ENCODE assay signal across 1 cellular context in the genomic region with DNA sequence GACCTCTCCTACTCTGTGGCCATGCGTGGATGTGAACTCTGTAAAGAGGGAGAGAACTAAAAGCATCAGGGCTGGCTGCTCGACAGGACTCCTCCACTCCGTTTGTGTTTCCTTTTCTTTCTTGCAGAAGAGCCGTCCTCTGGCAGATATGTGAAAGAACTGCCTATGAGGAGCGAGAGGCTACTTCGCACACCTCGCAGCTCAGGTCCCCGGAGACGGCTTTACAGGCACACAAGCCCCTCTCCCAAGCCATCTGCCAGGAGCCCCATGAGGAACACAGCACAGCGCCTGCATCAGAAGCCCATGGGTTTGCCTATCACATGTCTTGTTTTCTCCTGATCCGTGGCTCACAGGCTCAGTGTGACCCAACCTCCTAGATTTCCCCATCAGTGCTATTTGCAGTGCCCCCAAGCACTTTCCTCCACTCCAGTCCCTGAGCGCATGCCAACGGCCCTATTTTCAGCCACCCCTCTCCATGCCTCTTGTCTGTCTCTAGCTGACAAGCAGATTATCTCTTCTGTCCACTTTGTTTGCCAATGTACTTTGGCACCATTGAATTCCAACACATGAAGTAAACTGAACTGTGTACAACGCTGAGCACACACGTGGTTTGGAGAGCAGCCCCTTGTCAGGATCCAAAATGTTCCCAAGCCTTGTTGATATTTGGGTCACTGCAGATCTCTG.
A peak's percentile ranks its signal among the peaks of the same experiment; 100 is the strongest.
TF ChIP-seq lines count a peak whose summit lies in the region.

No MANE protein-coding gene starts in this region.

TF ChIP-seq in HepG2, 621 proteins besides CTCF, POLR2A, EP300 and RAD21 (continued from another document and continues in another):
- TF ChIP-seq, protein P1, sequence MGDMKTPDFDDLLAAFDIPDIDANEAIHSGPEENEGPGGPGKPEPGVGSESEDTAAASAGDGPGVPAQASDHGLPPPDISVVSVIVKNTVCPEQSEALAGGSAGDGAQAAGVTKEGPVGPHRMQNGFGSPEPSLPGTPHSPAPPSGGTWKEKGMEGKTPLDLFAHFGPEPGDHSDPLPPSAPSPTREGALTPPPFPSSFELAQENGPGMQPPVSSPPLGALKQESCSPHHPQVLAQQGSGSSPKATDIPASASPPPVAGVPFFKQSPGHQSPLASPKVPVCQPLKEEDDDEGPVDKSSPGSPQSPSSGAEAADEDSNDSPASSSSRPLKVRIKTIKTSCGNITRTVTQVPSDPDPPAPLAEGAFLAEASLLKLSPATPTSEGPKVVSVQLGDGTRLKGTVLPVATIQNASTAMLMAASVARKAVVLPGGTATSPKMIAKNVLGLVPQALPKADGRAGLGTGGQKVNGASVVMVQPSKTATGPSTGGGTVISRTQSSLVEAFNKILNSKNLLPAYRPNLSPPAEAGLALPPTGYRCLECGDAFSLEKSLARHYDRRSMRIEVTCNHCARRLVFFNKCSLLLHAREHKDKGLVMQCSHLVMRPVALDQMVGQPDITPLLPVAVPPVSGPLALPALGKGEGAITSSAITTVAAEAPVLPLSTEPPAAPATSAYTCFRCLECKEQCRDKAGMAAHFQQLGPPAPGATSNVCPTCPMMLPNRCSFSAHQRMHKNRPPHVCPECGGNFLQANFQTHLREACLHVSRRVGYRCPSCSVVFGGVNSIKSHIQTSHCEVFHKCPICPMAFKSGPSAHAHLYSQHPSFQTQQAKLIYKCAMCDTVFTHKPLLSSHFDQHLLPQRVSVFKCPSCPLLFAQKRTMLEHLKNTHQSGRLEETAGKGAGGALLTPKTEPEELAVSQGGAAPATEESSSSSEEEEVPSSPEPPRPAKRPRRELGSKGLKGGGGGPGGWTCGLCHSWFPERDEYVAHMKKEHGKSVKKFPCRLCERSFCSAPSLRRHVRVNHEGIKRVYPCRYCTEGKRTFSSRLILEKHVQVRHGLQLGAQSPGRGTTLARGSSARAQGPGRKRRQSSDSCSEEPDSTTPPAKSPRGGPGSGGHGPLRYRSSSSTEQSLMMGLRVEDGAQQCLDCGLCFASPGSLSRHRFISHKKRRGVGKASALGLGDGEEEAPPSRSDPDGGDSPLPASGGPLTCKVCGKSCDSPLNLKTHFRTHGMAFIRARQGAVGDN (CRISPR knock-in tag; IDR thresholded peaks at IDR 0.05): peak; percentile 31; the same call in 1 of the 2 replicates
- TF ChIP-seq ZSCAN20 (CRISPR knock-in tag; IDR thresholded peaks at IDR 0.05; ENCODE audit: borderline replicate concordance) (no peak), LCORL (IDR thresholded peaks at IDR 0.05) (no peak), LCORL (CRISPR knock-in tag; IDR thresholded peaks at IDR 0.05) (0 out of 2 replicates have a peak, but pooled peaks have one; percentile 44), ZNF337 (CRISPR knock-in tag; IDR thresholded peaks at IDR 0.05; ENCODE audit: borderline replicate concordance, low read depth) (no peak), KAT7 (CRISPR knock-in tag; IDR thresholded peaks at IDR 0.05; ENCODE audit: borderline replicate concordance) (0 out of 2 replicates have a peak, but pooled peaks have one; percentile 35), SMARCE1 (IDR thresholded peaks at IDR 0.05; ENCODE audit: borderline replicate concordance) (no peak), ZFP36L2 (CRISPR knock-in tag; IDR thresholded peaks at IDR 0.05) (no peak), HNRNPUL1 (IDR thresholded peaks at IDR 0.05; ENCODE audit: low read depth, low read length) (no peak), ZNF674 (CRISPR knock-in tag; IDR thresholded peaks at IDR 0.05; ENCODE audit: low read depth) (no peak), ELF3 (CRISPR knock-in tag; IDR thresholded peaks at IDR 0.05) (peak; percentile 66), KLF12 (CRISPR knock-in tag; IDR thresholded peaks at IDR 0.05; ENCODE audit: borderline replicate concordance) (no peak), ZBTB3 (CRISPR knock-in tag; IDR thresholded peaks at IDR 0.05; ENCODE audit: borderline replicate concordance, low read depth) (no peak), ZNF607 (CRISPR knock-in tag; IDR thresholded peaks at IDR 0.05; ENCODE audit: borderline replicate concordance) (no peak), SNAPC2 (CRISPR knock-in tag; IDR thresholded peaks at IDR 0.05) (no peak), CHD4 (IDR thresholded peaks at IDR 0.05; ENCODE audit: borderline replicate concordance, low read length) (no peak), ZSCAN9 (CRISPR knock-in tag; IDR thresholded peaks at IDR 0.05; ENCODE audit: borderline replicate concordance) (no peak), KDM2A (CRISPR knock-in tag; IDR thresholded peaks at IDR 0.05; ENCODE audit: borderline replicate concordance, low read depth) (peak; percentile 32; the same call in 1 of the 2 replicates), ZNF546 (CRISPR knock-in tag; conservative IDR thresholded peaks at IDR 0.05) (no peak), SIN3A (IDR thresholded peaks at IDR 0.05; ENCODE audit: borderline replicate concordance, low read depth, low read length) (0 out of 2 replicates have a peak, but pooled peaks have one; percentile 27), ZNF644 (CRISPR knock-in tag; IDR thresholded peaks at IDR 0.05; ENCODE audit: low read depth) (peak; percentile 87), RBAK (CRISPR knock-in tag; IDR thresholded peaks at IDR 0.05) (no peak), PAF1 (CRISPR knock-in tag; IDR thresholded peaks at IDR 0.05) (no peak), MIER2 (CRISPR knock-in tag; IDR thresholded peaks at IDR 0.05) (peak; percentile 37; the same call in 1 of the 2 replicates), MEIS1 (CRISPR knock-in tag; IDR thresholded peaks at IDR 0.05; ENCODE audit: borderline replicate concordance) (no peak), GTF2F1 (IDR thresholded peaks at IDR 0.05; ENCODE audit: low read length) (no peak), NCOA2 (CRISPR knock-in tag; IDR thresholded peaks at IDR 0.05) (0 out of 2 replicates have a peak, but pooled peaks have one; percentile 24)
- TF ChIP-seq, protein P2, sequence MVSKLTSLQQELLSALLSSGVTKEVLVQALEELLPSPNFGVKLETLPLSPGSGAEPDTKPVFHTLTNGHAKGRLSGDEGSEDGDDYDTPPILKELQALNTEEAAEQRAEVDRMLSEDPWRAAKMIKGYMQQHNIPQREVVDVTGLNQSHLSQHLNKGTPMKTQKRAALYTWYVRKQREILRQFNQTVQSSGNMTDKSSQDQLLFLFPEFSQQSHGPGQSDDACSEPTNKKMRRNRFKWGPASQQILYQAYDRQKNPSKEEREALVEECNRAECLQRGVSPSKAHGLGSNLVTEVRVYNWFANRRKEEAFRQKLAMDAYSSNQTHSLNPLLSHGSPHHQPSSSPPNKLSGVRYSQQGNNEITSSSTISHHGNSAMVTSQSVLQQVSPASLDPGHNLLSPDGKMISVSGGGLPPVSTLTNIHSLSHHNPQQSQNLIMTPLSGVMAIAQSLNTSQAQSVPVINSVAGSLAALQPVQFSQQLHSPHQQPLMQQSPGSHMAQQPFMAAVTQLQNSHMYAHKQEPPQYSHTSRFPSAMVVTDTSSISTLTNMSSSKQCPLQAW (CRISPR knock-in tag; IDR thresholded peaks at IDR 0.05): no peak
- TF ChIP-seq, protein P3, sequence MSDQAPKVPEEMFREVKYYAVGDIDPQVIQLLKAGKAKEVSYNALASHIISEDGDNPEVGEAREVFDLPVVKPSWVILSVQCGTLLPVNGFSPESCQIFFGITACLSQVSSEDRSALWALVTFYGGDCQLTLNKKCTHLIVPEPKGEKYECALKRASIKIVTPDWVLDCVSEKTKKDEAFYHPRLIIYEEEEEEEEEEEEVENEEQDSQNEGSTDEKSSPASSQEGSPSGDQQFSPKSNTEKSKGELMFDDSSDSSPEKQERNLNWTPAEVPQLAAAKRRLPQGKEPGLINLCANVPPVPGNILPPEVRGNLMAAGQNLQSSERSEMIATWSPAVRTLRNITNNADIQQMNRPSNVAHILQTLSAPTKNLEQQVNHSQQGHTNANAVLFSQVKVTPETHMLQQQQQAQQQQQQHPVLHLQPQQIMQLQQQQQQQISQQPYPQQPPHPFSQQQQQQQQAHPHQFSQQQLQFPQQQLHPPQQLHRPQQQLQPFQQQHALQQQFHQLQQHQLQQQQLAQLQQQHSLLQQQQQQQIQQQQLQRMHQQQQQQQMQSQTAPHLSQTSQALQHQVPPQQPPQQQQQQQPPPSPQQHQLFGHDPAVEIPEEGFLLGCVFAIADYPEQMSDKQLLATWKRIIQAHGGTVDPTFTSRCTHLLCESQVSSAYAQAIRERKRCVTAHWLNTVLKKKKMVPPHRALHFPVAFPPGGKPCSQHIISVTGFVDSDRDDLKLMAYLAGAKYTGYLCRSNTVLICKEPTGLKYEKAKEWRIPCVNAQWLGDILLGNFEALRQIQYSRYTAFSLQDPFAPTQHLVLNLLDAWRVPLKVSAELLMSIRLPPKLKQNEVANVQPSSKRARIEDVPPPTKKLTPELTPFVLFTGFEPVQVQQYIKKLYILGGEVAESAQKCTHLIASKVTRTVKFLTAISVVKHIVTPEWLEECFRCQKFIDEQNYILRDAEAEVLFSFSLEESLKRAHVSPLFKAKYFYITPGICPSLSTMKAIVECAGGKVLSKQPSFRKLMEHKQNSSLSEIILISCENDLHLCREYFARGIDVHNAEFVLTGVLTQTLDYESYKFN (CRISPR knock-in tag; conservative IDR thresholded peaks at IDR 0.05): peak; percentile 66
- TF ChIP-seq, protein P4, sequence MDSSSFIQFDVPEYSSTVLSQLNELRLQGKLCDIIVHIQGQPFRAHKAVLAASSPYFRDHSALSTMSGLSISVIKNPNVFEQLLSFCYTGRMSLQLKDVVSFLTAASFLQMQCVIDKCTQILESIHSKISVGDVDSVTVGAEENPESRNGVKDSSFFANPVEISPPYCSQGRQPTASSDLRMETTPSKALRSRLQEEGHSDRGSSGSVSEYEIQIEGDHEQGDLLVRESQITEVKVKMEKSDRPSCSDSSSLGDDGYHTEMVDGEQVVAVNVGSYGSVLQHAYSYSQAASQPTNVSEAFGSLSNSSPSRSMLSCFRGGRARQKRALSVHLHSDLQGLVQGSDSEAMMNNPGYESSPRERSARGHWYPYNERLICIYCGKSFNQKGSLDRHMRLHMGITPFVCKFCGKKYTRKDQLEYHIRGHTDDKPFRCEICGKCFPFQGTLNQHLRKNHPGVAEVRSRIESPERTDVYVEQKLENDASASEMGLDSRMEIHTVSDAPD (CRISPR knock-in tag; IDR thresholded peaks at IDR 0.05): 0 out of 2 replicates have a peak, but pooled peaks have one; percentile 36
- TF ChIP-seq, protein P5, sequence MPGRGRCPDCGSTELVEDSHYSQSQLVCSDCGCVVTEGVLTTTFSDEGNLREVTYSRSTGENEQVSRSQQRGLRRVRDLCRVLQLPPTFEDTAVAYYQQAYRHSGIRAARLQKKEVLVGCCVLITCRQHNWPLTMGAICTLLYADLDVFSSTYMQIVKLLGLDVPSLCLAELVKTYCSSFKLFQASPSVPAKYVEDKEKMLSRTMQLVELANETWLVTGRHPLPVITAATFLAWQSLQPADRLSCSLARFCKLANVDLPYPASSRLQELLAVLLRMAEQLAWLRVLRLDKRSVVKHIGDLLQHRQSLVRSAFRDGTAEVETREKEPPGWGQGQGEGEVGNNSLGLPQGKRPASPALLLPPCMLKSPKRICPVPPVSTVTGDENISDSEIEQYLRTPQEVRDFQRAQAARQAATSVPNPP (CRISPR knock-in tag; IDR thresholded peaks at IDR 0.05): no peak
- TF ChIP-seq, protein P6, sequence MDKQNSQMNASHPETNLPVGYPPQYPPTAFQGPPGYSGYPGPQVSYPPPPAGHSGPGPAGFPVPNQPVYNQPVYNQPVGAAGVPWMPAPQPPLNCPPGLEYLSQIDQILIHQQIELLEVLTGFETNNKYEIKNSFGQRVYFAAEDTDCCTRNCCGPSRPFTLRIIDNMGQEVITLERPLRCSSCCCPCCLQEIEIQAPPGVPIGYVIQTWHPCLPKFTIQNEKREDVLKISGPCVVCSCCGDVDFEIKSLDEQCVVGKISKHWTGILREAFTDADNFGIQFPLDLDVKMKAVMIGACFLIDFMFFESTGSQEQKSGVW (CRISPR knock-in tag; IDR thresholded peaks at IDR 0.05; ENCODE audit: borderline replicate concordance): no peak
- TF ChIP-seq, protein P7, sequence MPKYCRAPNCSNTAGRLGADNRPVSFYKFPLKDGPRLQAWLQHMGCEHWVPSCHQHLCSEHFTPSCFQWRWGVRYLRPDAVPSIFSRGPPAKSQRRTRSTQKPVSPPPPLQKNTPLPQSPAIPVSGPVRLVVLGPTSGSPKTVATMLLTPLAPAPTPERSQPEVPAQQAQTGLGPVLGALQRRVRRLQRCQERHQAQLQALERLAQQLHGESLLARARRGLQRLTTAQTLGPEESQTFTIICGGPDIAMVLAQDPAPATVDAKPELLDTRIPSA (CRISPR knock-in tag; IDR thresholded peaks at IDR 0.05; ENCODE audit: borderline replicate concordance): no peak
- TF ChIP-seq, protein P8, sequence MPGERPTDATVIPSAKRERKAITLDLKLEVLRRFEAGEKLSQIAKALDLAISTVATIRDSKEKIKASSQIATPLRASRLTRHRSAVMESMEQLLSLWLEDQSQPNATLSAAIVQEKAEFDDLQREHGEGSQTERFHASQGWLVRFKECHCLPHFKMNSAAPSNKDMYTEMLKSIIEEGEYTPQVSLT (CRISPR knock-in tag; IDR thresholded peaks at IDR 0.05; ENCODE audit: borderline replicate concordance, low read depth): no peak
- TF ChIP-seq, protein P9, sequence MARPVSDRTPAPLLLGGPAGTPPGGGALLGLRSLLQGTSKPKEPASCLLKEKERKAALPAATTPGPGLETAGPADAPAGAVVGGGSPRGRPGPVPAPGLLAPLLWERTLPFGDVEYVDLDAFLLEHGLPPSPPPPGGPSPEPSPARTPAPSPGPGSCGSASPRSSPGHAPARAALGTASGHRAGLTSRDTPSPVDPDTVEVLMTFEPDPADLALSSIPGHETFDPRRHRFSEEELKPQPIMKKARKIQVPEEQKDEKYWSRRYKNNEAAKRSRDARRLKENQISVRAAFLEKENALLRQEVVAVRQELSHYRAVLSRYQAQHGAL (CRISPR knock-in tag; IDR thresholded peaks at IDR 0.05; ENCODE audit: not compliant biosample characterization): no peak
- TF ChIP-seq, protein P10, sequence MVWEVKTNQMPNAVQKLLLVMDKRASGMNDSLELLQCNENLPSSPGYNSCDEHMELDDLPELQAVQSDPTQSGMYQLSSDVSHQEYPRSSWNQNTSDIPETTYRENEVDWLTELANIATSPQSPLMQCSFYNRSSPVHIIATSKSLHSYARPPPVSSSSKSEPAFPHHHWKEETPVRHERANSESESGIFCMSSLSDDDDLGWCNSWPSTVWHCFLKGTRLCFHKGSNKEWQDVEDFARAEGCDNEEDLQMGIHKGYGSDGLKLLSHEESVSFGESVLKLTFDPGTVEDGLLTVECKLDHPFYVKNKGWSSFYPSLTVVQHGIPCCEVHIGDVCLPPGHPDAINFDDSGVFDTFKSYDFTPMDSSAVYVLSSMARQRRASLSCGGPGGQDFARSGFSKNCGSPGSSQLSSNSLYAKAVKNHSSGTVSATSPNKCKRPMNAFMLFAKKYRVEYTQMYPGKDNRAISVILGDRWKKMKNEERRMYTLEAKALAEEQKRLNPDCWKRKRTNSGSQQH (CRISPR knock-in tag; IDR thresholded peaks at IDR 0.05; ENCODE audit: low read depth): no peak
- TF ChIP-seq, protein P11, sequence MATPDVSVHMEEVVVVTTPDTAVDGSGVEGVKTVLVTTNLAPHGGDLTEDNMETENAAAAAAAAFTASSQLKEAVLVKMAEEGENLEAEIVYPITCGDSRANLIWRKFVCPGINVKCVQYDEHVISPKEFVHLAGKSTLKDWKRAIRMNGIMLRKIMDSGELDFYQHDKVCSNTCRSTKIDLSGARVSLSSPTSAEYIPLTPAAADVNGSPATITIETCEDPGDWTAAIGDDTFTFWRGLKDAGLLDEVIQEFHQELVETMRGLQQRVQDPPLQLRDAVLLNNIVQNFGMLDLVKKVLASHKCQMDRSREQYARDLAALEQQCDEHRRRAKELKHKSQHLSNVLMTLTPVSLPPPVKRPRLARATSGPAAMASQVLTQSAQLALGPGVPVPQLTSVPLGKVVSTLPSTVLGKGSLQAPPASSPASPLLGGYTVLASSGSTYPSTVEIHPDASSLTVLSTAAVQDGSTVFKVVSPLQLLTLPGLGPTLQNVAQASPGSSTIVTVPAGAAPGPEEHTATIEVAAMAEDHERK (CRISPR knock-in tag; IDR thresholded peaks at IDR 0.05; ENCODE audit: low read depth): no peak
